ENCODE assay signal across 15 cellular contexts in genomic region chr7:35805876-35806275, GRCh38. TPM values are rescaled to one million over a fixed set of nuclear protein-coding genes. Genes with fewer than 3 reads are reported as not detected.
DNase-seq lines count a peak whose midpoint lies in the region; ATAC-seq lines count a peak whose summit lies in the region.
"Had no signal": no experiment of that assay in that cellular context is flagged by ENCODE, and none has a peak within 500 bp of the region (broad histone marks: within the 10 kb centered on the region; RNA-seq: fewer than 3 reads in every experiment).

No MANE protein-coding gene starts in this region.

- no peak for ATAC-seq in stimulated activated naive CD8-positive, alpha-beta T cell treated with anti-CD3 and anti-CD28 coated beads, Interleukin-15, Interleukin-2, amounts not matched to agents 100 U/mL and 50 U/mL, for 24 hours
- ATAC-seq in T-cell (replicated peaks in 1 of 4), result no peak
- ATAC-seq in HG03175 (IDR thresholded peaks at IDR 0.05; ENCODE audit: unreplicated experiment), result no peak
- ATAC-seq: SK-N-SH treated with all-trans-retinoic acid at 6 μM for 48 hours had no signal

- no peaks in the 10 kb centered on the region for H3K27me3 ChIP-seq in HAP-1 (ENCODE audit: low read depth)
- H3K27me3 ChIP-seq: testis had no signal

- 0 out of 2 replicates have a peak, but pooled peaks cover 2% of the 10 kb centered on the region for H3K36me3 ChIP-seq in HAP-1 (replicated peaks)

- no peak for DNase-seq in stimulated activated naive CD8-positive, alpha-beta T cell treated with anti-CD3 and anti-CD28 coated beads, Interleukin-15, Interleukin-2, amounts not matched to agents 100 U/mL and 50 U/mL, for 24 hours
- no peak for DNase-seq in T-cell
- peak; percentile 17 for DNase-seq in fibroblast of peridontal ligament (ENCODE audit: extremely low read depth)
- no peak for DNase-seq in NCI-H1048 (lab: John Stamatoyannopoulos, UW)
- no peak for DNase-seq in NCI-H748 (lab: John Stamatoyannopoulos, UW; ENCODE audit: unreplicated experiment)
- DNase-seq in HAP-1 (ENCODE audit: low spot score in 2 of 2), result no peak
- DNase-seq: foreskin melanocyte, mesenchymal stem cell, NCI-H1092, NCI-H226, small intestine, testis had no signal

- in situ Hi-C loops in HAP-1 (cut with MboI; ENCODE audit: low sequenced_read_pairs), result no loop called here

- peaks cover 49% of the 10 kb centered on the region for H3K36me3 Mint-ChIP-seq in stimulated activated naive CD8-positive, alpha-beta T cell treated with anti-CD3 and anti-CD28 coated beads, Interleukin-15, Interleukin-2, amounts not matched to agents 100 ng/mL and 50 ng/mL, for 24 hours (ENCODE audit: low read depth)
- H3K36me3 Mint-ChIP-seq in T-cell, result peaks cover 33% of the 10 kb centered on the region

- peak overlapping the region; percentile 77 for H3K27ac Mint-ChIP-seq in stimulated activated naive CD8-positive, alpha-beta T cell treated with anti-CD3 and anti-CD28 coated beads, Interleukin-15, Interleukin-2, amounts not matched to agents 100 ng/mL and 50 ng/mL, for 24 hours
- peak overlapping the region; percentile 41 to 60 for H3K27ac Mint-ChIP-seq in T-cell

- H3K4me1 ChIP-seq in HAP-1, result peaks cover 18% of the 10 kb centered on the region

- peaks cover 4% of the 10 kb centered on the region for H3K9me3 Mint-ChIP-seq in stimulated activated naive CD8-positive, alpha-beta T cell treated with anti-CD3 and anti-CD28 coated beads, Interleukin-15, Interleukin-2, amounts not matched to agents 100 ng/mL and 50 ng/mL, for 24 hours
- peaks cover 0 to 5% (median 0%) of the 10 kb centered on the region in 3 donors for H3K9me3 Mint-ChIP-seq in T-cell

- H3K27me3 Mint-ChIP-seq in stimulated activated naive CD8-positive, alpha-beta T cell treated with anti-CD3 and anti-CD28 coated beads, Interleukin-15, Interleukin-2, amounts not matched to agents 100 ng/mL and 50 ng/mL, for 24 hours, result no peaks in the 10 kb centered on the region
- H3K27me3 Mint-ChIP-seq in T-cell, result no peaks in the 10 kb centered on the region

- H3K4me3 Mint-ChIP-seq in stimulated activated naive CD8-positive, alpha-beta T cell treated with anti-CD3 and anti-CD28 coated beads, Interleukin-15, Interleukin-2, amounts not matched to agents 100 ng/mL and 50 ng/mL, for 24 hours, result peak overlapping the region; percentile 61
- H3K4me3 Mint-ChIP-seq in T-cell, result peak overlapping the region in 2 of 3 donors; percentile 29 to 39

- H3K9me3 ChIP-seq in HAP-1, result no peaks in the 10 kb centered on the region
- H3K9me3 ChIP-seq: testis had no signal

- CTCF ChIA-PET in T-cell (lab: Charles Lee), result interaction anchor here (0.6 to 1.4 kb wide), 4 partner anchors 78 to 159 kb away, joined by 3 to 4 read pairs (median 4); no protein-coding TSS in a partner anchor

- POLR2A ChIA-PET in T-cell (lab: Charles Lee), result interaction anchor here in 1 of 2 donors (0.6 kb wide), 1 partner anchor 76 kb away, joined by 4 read pairs; no protein-coding TSS in a partner anchor

- no peak overlapping the region for H3K4me3 ChIP-seq in HAP-1
- H3K4me3 ChIP-seq: testis had no signal

- peaks cover 76% of the 10 kb centered on the region for H3K4me1 Mint-ChIP-seq in stimulated activated naive CD8-positive, alpha-beta T cell treated with anti-CD3 and anti-CD28 coated beads, Interleukin-15, Interleukin-2, amounts not matched to agents 100 ng/mL and 50 ng/mL, for 24 hours (ENCODE audit: low read depth)
- peaks cover 77 to 81% (median 80%) of the 10 kb centered on the region in 3 donors for H3K4me1 Mint-ChIP-seq in T-cell

RNA-seq across cellular contexts. Expression of gene SEPTIN7, which starts 5.0 kb away (rescaled TPM):
- total RNA-seq in T-cell, result 100 to 1,000 TPM; 181 to 231 (median 200) TPM
